ENCODE assay signal across 33 cellular contexts in the genomic region with DNA sequence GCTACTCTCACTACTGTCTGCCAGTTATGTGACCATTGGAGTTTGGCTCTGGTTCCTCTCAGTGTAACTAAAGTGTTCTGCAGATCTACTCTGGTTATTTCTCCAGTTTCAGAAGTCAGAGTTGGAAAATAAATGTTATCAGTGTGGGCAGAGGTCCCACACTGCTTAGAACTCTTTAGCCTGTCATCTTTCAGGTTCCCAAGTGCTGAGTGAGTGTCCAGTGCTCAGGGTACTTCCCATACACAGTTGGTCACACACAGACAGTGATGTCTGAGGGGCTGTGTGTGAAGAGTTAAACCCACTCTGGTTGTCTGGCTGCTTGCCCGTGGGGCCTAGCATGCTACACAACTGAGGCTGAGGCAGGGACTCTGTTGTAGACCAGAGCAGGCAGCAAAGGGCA.
"Had no signal": no experiment of that assay in that cellular context is flagged by ENCODE, and none has a peak within 500 bp of the region (broad histone marks: within the 10 kb centered on the region; RNA-seq: fewer than 3 reads in every experiment).

No MANE protein-coding gene starts in this region.

- H3K4me1 ChIP-seq: adrenal gland had no signal

- H3K9me3 Mint-ChIP-seq: activated CD4-positive, alpha-beta memory T cell treated with anti-CD3 and anti-CD28 coated beads for 36 hours; activated CD4-positive, alpha-beta T cell treated with anti-CD3 and anti-CD28 coated beads, Interleukin-2, amount 10 ng/mL, durations not matched to agents 24 days and 14 days; activated naive CD4-positive, alpha-beta T cell treated with anti-CD3 and anti-CD28 coated beads for 36 hours; activated naive CD4-positive, alpha-beta T cell treated with anti-CD3 and anti-CD28 coated beads, Interleukin-2, amount 50 U/mL, for 24 hours; activated naive CD8-positive, alpha-beta T cell treated with anti-CD3 and anti-CD28 coated beads for 36 hours; activated naive CD8-positive, alpha-beta T cell treated with anti-CD3 and anti-CD28 coated beads, Interleukin-2, amount 50 U/mL, for 24 hours; activated T-helper 1 cell treated with anti-CD3 and anti-CD28 coated beads, Interleukin-12 subunit alpha, Interleukin-12 subunit beta, Interleukin-2, Interleukin-4 antibody, amounts not matched to agents 30 ng/mL and 10 ng/mL and 1 ng/mL, durations not matched to agents 14 hours and 24 hours and 36 hours; activated T-helper 2 cell treated with anti-CD3 and anti-CD28 coated beads, Interferon-gamma antibody, Interleukin-2, Interleukin-4, amounts not matched to agents 10 μg/mL and 5 μg/mL and 100 μg/mL, durations not matched to agents 14 hours and 24 hours and 36 hours; brain; central memory CD8-positive, alpha-beta T cell; dendritic cell treated with granulocyte-macrophage colony-stimulating factor and Interleukin-4, amounts not matched to agents 40 ng/mL and 50 ng/mL, for 4 days had no signal

- H3K27ac ChIP-seq: adrenal gland, breast epithelium, cardiac muscle cell, coronary artery, dorsolateral prefrontal cortex had no signal

- DNase-seq: activated CD4-positive, alpha-beta memory T cell treated with anti-CD3 and anti-CD28 coated beads for 36 hours; activated CD4-positive, alpha-beta T cell treated with anti-CD3 and anti-CD28 coated beads for 36 hours; activated CD4-positive, alpha-beta T cell treated with anti-CD3 and anti-CD28 coated beads, Interleukin-2, amount 10 ng/mL, durations not matched to agents 24 days and 14 days; activated CD4-positive, CD25-positive, alpha-beta regulatory T cell; activated CD4-positive, CD25-positive, alpha-beta regulatory T cell treated with anti-CD3 and anti-CD28 coated beads, Interleukin-2, amount 50 U/mL, for 72 hours; activated CD8-positive, alpha-beta memory T cell treated with anti-CD3 and anti-CD28 coated beads, Interleukin-2, amount 10 ng/mL, durations not matched to agents 7 days and 5 days; activated CD8-positive, alpha-beta memory T cell treated with anti-CD3 and anti-CD28 coated beads, Interleukin-2, amount 50 U/mL, for 4 hours; activated CD8-positive, alpha-beta T cell treated with anti-CD3 and anti-CD28 coated beads, Interleukin-2, amount 10 ng/mL, durations not matched to agents 7 days and 5 days; activated effector memory CD4-positive, alpha-beta T cell treated with anti-CD3 and anti-CD28 coated beads, Interleukin-2, amount 50 U/mL, for 16 hours; activated naive CD4-positive, alpha-beta T cell treated with anti-CD3 and anti-CD28 coated beads for 36 hours; activated naive CD8-positive, alpha-beta T cell treated with anti-CD3 and anti-CD28 coated beads for 36 hours; activated naive CD8-positive, alpha-beta T cell treated with anti-CD3 and anti-CD28 coated beads, Interleukin-2, amount 50 U/mL, for 24 hours; activated T-cell treated with anti-CD3 and anti-CD28 coated beads, Interleukin-2, amount 50 U/mL, for 1 hour; activated T-cell treated with anti-CD3 and anti-CD28 coated beads, Interleukin-2, amount 50 U/mL, for 48 hours; adrenal gland; amygdala; aorta; dorsolateral prefrontal cortex; effector memory CD4-positive, alpha-beta T cell; endodermal cell; foreskin fibroblast; T-helper 2 cell had no signal

- H3K27ac Mint-ChIP-seq: activated CD4-positive, alpha-beta memory T cell treated with anti-CD3 and anti-CD28 coated beads for 36 hours; activated CD4-positive, alpha-beta T cell treated with anti-CD3 and anti-CD28 coated beads for 36 hours; activated CD4-positive, alpha-beta T cell treated with anti-CD3 and anti-CD28 coated beads, Interleukin-2, amount 10 ng/mL, durations not matched to agents 24 days and 14 days; activated CD8-positive, alpha-beta memory T cell treated with anti-CD3 and anti-CD28 coated beads, Interleukin-2, amount 10 ng/mL, durations not matched to agents 7 days and 5 days; activated CD8-positive, alpha-beta T cell treated with anti-CD3 and anti-CD28 coated beads, Interleukin-2, amount 10 ng/mL, durations not matched to agents 7 days and 5 days; activated naive CD4-positive, alpha-beta T cell treated with anti-CD3 and anti-CD28 coated beads for 36 hours; activated naive CD8-positive, alpha-beta T cell treated with anti-CD3 and anti-CD28 coated beads for 36 hours; activated naive CD8-positive, alpha-beta T cell treated with anti-CD3 and anti-CD28 coated beads, Interleukin-2, amount 50 U/mL, for 24 hours; activated T-helper 1 cell treated with anti-CD3 and anti-CD28 coated beads, Interleukin-12 subunit alpha, Interleukin-12 subunit beta, Interleukin-2, Interleukin-4 antibody, amounts not matched to agents 30 ng/mL and 10 ng/mL and 1 ng/mL, durations not matched to agents 14 hours and 24 hours and 36 hours; activated T-helper 2 cell treated with anti-CD3 and anti-CD28 coated beads, Interferon-gamma antibody, Interleukin-2, Interleukin-4, amounts not matched to agents 10 μg/mL and 5 μg/mL and 100 μg/mL, durations not matched to agents 14 hours and 24 hours and 36 hours; brain; dendritic cell treated with granulocyte-macrophage colony-stimulating factor and Interleukin-4, amounts not matched to agents 40 ng/mL and 50 ng/mL, for 4 days; endodermal cell had no signal

- H3K36me3 ChIP-seq: adrenal gland, breast epithelium, cardiac muscle cell had no signal

- FAIRE-seq: frontal cortex had no signal

- H3K4me1 Mint-ChIP-seq: activated CD4-positive, alpha-beta T cell treated with anti-CD3 and anti-CD28 coated beads for 36 hours; activated CD4-positive, alpha-beta T cell treated with anti-CD3 and anti-CD28 coated beads, Interleukin-2, amount 10 ng/mL, durations not matched to agents 24 days and 14 days; activated CD8-positive, alpha-beta memory T cell treated with anti-CD3 and anti-CD28 coated beads, Interleukin-2, amount 10 ng/mL, durations not matched to agents 7 days and 5 days; activated naive CD4-positive, alpha-beta T cell treated with anti-CD3 and anti-CD28 coated beads, Interleukin-2, amount 50 U/mL, for 24 hours; activated naive CD8-positive, alpha-beta T cell treated with anti-CD3 and anti-CD28 coated beads for 36 hours; activated naive CD8-positive, alpha-beta T cell treated with anti-CD3 and anti-CD28 coated beads, Interleukin-2, amount 50 U/mL, for 24 hours; central memory CD8-positive, alpha-beta T cell had no signal

- H3K4me3 ChIP-seq: adrenal gland, breast epithelium, cardiac muscle cell, coronary artery, dorsolateral prefrontal cortex had no signal

- H3K27me3 ChIP-seq: adrenal gland, breast epithelium, dorsolateral prefrontal cortex had no signal

- H3K9me3 ChIP-seq: adrenal gland, breast epithelium had no signal

- H3K36me3 Mint-ChIP-seq: activated CD4-positive, alpha-beta memory T cell treated with anti-CD3 and anti-CD28 coated beads for 36 hours; activated CD8-positive, alpha-beta memory T cell treated with anti-CD3 and anti-CD28 coated beads, Interleukin-2, amount 10 ng/mL, durations not matched to agents 7 days and 5 days; activated naive CD8-positive, alpha-beta T cell treated with anti-CD3 and anti-CD28 coated beads for 36 hours; brain had no signal

- ATAC-seq: activated CD4-positive, alpha-beta T cell treated with anti-CD3 and anti-CD28 coated beads for 36 hours; activated CD8-positive, alpha-beta memory T cell treated with anti-CD3 and anti-CD28 coated beads, Interleukin-2, amount 10 ng/mL, durations not matched to agents 7 days and 5 days; activated CD8-positive, alpha-beta T cell treated with anti-CD3 and anti-CD28 coated beads, Interleukin-2, amount 10 ng/mL, durations not matched to agents 7 days and 5 days; activated naive CD8-positive, alpha-beta T cell treated with anti-CD3 and anti-CD28 coated beads, Interleukin-2, amount 50 U/mL, for 24 hours; esophagus mucosa had no signal

- H3K4me3 Mint-ChIP-seq: activated CD4-positive, alpha-beta memory T cell treated with anti-CD3 and anti-CD28 coated beads for 36 hours; activated CD4-positive, alpha-beta T cell treated with anti-CD3 and anti-CD28 coated beads for 36 hours; activated CD4-positive, alpha-beta T cell treated with anti-CD3 and anti-CD28 coated beads, Interleukin-2, amount 10 ng/mL, durations not matched to agents 24 days and 14 days; activated CD8-positive, alpha-beta memory T cell treated with anti-CD3 and anti-CD28 coated beads, Interleukin-2, amount 10 ng/mL, durations not matched to agents 7 days and 5 days; activated CD8-positive, alpha-beta T cell treated with anti-CD3 and anti-CD28 coated beads, Interleukin-2, amount 10 ng/mL, durations not matched to agents 7 days and 5 days; activated naive CD4-positive, alpha-beta T cell treated with anti-CD3 and anti-CD28 coated beads for 36 hours; activated naive CD4-positive, alpha-beta T cell treated with anti-CD3 and anti-CD28 coated beads, Interleukin-2, amount 50 U/mL, for 24 hours; activated naive CD8-positive, alpha-beta T cell treated with anti-CD3 and anti-CD28 coated beads for 36 hours; activated naive CD8-positive, alpha-beta T cell treated with anti-CD3 and anti-CD28 coated beads, Interleukin-2, amount 50 U/mL, for 24 hours; activated T-helper 1 cell treated with anti-CD3 and anti-CD28 coated beads, Interleukin-12 subunit alpha, Interleukin-12 subunit beta, Interleukin-2, Interleukin-4 antibody, amounts not matched to agents 30 ng/mL and 10 ng/mL and 1 ng/mL, durations not matched to agents 14 hours and 24 hours and 36 hours; brain; central memory CD8-positive, alpha-beta T cell; dendritic cell treated with granulocyte-macrophage colony-stimulating factor and Interleukin-4, amounts not matched to agents 40 ng/mL and 50 ng/mL, for 4 days; endodermal cell had no signal
